ENCODE assay signal across 1 cellular context in the genomic region with DNA sequence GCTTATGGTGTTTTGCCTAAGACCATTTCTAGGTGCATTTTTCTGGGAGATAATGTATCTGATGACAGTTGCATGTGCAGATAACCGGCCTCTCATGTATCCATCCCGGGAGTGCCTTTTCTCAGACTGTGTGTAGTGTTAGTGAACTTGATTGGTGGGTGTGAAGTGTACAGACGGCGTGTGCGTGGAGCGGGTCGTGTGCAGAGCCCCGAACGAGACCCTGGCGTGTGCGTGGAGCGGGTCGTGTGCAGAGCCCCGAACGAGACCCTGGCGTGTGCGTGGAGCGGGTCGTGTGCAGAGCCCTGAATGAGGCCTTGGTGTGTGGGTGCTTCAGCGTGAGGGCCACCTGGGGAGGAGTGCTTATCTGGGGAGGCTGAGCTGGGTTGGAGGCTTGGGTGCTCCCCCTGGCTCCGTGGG.
TF ChIP-seq lines count a peak whose summit lies in the region.

No MANE protein-coding gene starts in this region.

TF ChIP-seq in K562, 482 proteins besides CTCF, POLR2A, EP300 and RAD21 (continued from another document and continues in another):
- TF ChIP-seq, protein P1, sequence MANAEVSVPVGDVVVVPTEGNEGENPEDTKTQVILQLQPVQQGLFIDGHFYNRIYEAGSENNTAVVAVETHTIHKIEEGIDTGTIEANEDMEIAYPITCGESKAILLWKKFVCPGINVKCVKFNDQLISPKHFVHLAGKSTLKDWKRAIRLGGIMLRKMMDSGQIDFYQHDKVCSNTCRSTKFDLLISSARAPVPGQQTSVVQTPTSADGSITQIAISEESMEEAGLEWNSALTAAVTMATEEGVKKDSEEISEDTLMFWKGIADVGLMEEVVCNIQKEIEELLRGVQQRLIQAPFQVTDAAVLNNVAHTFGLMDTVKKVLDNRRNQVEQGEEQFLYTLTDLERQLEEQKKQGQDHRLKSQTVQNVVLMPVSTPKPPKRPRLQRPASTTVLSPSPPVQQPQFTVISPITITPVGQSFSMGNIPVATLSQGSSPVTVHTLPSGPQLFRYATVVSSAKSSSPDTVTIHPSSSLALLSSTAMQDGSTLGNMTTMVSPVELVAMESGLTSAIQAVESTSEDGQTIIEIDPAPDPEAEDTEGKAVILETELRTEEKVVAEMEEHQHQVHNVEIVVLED (CRISPR knock-in tag; IDR thresholded peaks at IDR 0.05), result no peak
- TF ChIP-seq, protein P2, sequence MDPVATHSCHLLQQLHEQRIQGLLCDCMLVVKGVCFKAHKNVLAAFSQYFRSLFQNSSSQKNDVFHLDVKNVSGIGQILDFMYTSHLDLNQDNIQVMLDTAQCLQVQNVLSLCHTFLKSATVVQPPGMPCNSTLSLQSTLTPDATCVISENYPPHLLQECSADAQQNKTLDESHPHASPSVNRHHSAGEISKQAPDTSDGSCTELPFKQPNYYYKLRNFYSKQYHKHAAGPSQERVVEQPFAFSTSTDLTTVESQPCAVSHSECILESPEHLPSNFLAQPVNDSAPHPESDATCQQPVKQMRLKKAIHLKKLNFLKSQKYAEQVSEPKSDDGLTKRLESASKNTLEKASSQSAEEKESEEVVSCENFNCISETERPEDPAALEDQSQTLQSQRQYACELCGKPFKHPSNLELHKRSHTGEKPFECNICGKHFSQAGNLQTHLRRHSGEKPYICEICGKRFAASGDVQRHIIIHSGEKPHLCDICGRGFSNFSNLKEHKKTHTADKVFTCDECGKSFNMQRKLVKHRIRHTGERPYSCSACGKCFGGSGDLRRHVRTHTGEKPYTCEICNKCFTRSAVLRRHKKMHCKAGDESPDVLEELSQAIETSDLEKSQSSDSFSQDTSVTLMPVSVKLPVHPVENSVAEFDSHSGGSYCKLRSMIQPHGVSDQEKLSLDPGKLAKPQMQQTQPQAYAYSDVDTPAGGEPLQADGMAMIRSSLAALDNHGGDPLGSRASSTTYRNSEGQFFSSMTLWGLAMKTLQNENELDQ (CRISPR knock-in tag; IDR thresholded peaks at IDR 0.05; ENCODE audit: borderline replicate concordance), result no peak
- TF ChIP-seq ZNF174 (CRISPR knock-in tag; IDR thresholded peaks at IDR 0.05) (no peak), MTA1 (IDR thresholded peaks at IDR 0.05; ENCODE audit: borderline replicate concordance) (peak; percentile 87), MAFF (IDR thresholded peaks at IDR 0.05; ENCODE audit: low read length) (no peak), ZNF354B (CRISPR knock-in tag; IDR thresholded peaks at IDR 0.05) (no peak), ZNF124 (CRISPR knock-in tag; IDR thresholded peaks at IDR 0.05) (no peak), C11orf30 (IDR thresholded peaks at IDR 0.05; ENCODE audit: low read depth) (no peak), PRMT5 (CRISPR knock-in tag; IDR thresholded peaks at IDR 0.05) (no peak), CBX2 (IDR thresholded peaks at IDR 0.05; ENCODE audit: insufficient read depth, low read length, poor library complexity, severe bottlenecking) (no peak), TCFL5 (CRISPR knock-in tag; conservative IDR thresholded peaks at IDR 0.05) (no peak), CBFA2T2 (conservative IDR thresholded peaks at IDR 0.05) (peak; percentile 73), MYBL2 (IDR thresholded peaks at IDR 0.05; ENCODE audit: low read depth) (no peak), MYBL2 (CRISPR knock-in tag; IDR thresholded peaks at IDR 0.05; ENCODE audit: borderline replicate concordance) (no peak), HSF4 (CRISPR knock-in tag; IDR thresholded peaks at IDR 0.05; ENCODE audit: borderline replicate concordance) (no peak), NFE2L1 (tag; IDR thresholded peaks at IDR 0.05; ENCODE audit: borderline replicate concordance, low read depth) (no peak), IRF2 (CRISPR knock-in tag; IDR thresholded peaks at IDR 0.05) (no peak), ESRRA (IDR thresholded peaks at IDR 0.05; ENCODE audit: borderline replicate concordance, low read depth) (no peak), HDAC2 (IDR thresholded peaks at IDR 0.05) (peak; percentile 92), REST (CRISPR knock-in tag; IDR thresholded peaks at IDR 0.05; ENCODE audit: low read depth) (no peak), MCM5 (IDR thresholded peaks at IDR 0.05; ENCODE audit: low read depth) (no peak), FOXK1 (CRISPR knock-in tag; IDR thresholded peaks at IDR 0.05; ENCODE audit: borderline replicate concordance) (no peak), CHD2 (IDR thresholded peaks at IDR 0.05; ENCODE audit: low read depth, low read length) (no peak), MITF (IDR thresholded peaks at IDR 0.05) (no peak), ZNF695 (CRISPR knock-in tag; IDR thresholded peaks at IDR 0.05) (no peak), E2F6 (IDR thresholded peaks at IDR 0.05; ENCODE audit: borderline replicate concordance in 1 of 2, extremely low read depth in 1 of 2, insufficient read depth in 1 of 2, insufficient read length in 1 of 2, low read depth in 1 of 2, low read length in 1 of 2, poor library complexity in 1 of 2, severe bottlenecking in 1 of 2) (no peak), PTRF (tag; IDR thresholded peaks at IDR 0.05) (no peak), NBN (IDR thresholded peaks at IDR 0.05; ENCODE audit: low read depth) (no peak), KAT8 (IDR thresholded peaks at IDR 0.05; ENCODE audit: low read depth) (no peak), STAG1 (CRISPR knock-in tag; IDR thresholded peaks at IDR 0.05; ENCODE audit: borderline replicate concordance) (no peak), ZNF780A (CRISPR knock-in tag; IDR thresholded peaks at IDR 0.05) (no peak), ZSCAN32 (CRISPR knock-in tag; IDR thresholded peaks at IDR 0.05) (no peak), ZHX1 (conservative IDR thresholded peaks at IDR 0.05; ENCODE audit: low read length) (no peak), CBX3 (IDR thresholded peaks at IDR 0.05; ENCODE audit: borderline replicate concordance in 1 of 2, low read length in 2 of 2) (no peak), RFX1 (IDR thresholded peaks at IDR 0.05) (no peak), PURB (CRISPR knock-in tag; IDR thresholded peaks at IDR 0.05; ENCODE audit: low read depth) (no peak), ZNF274 (IDR thresholded peaks at IDR 0.05; ENCODE audit: borderline replicate concordance, low read depth, low read length) (no peak), LARP7 (IDR thresholded peaks at IDR 0.05) (no peak), NFXL1 (CRISPR knock-in tag; IDR thresholded peaks at IDR 0.05) (no peak), SMARCA5 (IDR thresholded peaks at IDR 0.05) (no peak), ZNF197 (CRISPR knock-in tag; IDR thresholded peaks at IDR 0.05; ENCODE audit: low read depth) (no peak)
- TF ChIP-seq, protein P3, sequence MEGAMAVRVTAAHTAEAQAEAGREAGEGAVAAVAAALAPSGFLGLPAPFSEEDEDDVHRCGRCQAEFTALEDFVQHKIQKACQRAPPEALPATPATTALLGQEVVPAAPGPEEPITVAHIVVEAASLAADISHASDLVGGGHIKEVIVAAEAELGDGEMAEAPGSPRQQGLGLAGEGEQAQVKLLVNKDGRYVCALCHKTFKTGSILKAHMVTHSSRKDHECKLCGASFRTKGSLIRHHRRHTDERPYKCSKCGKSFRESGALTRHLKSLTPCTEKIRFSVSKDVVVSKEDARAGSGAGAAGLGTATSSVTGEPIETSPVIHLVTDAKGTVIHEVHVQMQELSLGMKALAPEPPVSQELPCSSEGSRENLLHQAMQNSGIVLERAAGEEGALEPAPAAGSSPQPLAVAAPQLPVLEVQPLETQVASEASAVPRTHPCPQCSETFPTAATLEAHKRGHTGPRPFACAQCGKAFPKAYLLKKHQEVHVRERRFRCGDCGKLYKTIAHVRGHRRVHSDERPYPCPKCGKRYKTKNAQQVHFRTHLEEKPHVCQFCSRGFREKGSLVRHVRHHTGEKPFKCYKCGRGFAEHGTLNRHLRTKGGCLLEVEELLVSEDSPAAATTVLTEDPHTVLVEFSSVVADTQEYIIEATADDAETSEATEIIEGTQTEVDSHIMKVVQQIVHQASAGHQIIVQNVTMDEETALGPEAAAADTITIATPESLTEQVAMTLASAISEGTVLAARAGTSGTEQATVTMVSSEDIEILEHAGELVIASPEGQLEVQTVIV (CRISPR knock-in tag; IDR thresholded peaks at IDR 0.05; ENCODE audit: borderline replicate concordance), result no peak
- TF ChIP-seq, protein P4, sequence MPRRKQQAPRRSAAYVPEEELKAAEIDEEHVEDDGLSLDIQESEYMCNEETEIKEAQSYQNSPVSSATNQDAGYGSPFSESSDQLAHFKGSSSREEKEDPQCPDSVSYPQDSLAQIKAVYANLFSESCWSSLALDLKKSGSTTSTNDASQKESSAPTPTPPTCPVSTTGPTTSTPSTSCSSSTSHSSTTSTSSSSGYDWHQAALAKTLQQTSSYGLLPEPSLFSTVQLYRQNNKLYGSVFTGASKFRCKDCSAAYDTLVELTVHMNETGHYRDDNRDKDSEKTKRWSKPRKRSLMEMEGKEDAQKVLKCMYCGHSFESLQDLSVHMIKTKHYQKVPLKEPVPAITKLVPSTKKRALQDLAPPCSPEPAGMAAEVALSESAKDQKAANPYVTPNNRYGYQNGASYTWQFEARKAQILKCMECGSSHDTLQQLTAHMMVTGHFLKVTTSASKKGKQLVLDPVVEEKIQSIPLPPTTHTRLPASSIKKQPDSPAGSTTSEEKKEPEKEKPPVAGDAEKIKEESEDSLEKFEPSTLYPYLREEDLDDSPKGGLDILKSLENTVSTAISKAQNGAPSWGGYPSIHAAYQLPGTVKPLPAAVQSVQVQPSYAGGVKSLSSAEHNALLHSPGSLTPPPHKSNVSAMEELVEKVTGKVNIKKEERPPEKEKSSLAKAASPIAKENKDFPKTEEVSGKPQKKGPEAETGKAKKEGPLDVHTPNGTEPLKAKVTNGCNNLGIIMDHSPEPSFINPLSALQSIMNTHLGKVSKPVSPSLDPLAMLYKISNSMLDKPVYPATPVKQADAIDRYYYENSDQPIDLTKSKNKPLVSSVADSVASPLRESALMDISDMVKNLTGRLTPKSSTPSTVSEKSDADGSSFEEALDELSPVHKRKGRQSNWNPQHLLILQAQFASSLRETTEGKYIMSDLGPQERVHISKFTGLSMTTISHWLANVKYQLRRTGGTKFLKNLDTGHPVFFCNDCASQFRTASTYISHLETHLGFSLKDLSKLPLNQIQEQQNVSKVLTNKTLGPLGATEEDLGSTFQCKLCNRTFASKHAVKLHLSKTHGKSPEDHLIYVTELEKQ (CRISPR knock-in tag; IDR thresholded peaks at IDR 0.05), result no peak
- TF ChIP-seq, protein P5, sequence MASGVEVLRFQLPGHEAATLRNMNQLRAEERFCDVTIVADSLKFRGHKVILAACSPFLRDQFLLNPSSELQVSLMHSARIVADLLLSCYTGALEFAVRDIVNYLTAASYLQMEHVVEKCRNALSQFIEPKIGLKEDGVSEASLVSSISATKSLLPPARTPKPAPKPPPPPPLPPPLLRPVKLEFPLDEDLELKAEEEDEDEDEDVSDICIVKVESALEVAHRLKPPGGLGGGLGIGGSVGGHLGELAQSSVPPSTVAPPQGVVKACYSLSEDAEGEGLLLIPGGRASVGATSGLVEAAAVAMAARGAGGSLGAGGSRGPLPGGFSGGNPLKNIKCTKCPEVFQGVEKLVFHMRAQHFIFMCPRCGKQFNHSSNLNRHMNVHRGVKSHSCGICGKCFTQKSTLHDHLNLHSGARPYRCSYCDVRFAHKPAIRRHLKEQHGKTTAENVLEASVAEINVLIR (CRISPR knock-in tag; IDR thresholded peaks at IDR 0.05), result no peak
